Comparison of ENCODE assay signal across 11 cellular contexts in the genomic region with DNA sequence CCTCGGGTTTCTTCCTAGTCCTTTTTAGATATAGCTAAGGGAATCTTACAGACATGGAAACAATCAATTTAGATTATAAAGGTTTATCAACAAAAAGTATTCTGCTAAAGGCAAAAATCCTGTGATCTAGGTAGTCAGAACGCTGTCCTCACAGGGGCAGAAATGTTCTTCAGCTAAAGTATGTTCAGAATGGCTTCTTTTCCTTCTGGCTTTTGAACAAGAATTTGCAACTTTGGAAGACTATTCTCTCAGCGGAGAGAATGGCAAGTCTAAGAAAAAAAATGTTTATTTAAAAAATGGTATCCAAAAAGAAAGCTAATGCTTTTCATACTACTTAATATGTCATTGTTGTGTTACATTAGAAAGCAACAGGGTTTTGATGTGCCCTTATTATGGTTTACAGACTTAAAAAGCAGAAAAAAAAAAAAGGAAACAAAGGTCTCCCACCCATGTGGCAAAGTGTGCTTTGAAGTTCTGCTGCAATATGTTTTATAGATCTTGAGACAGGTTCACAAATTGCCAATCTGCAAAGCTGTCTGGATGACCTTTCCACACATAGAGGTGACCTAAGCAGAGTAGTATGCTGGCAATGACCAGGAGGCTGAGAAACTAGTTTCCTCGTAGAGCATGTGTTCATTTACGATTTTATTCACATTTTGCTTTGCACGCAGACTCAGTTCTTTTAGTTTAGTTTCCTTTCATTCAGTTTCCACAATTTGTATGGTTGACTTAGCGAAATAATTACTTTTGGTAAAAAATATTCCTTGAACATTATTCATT. TPM values are rescaled to one million over a fixed set of nuclear protein-coding genes. Genes with fewer than 3 reads are reported as not detected.
DNase-seq lines count a peak whose midpoint lies in the region; ATAC-seq, FAIRE-seq and TF ChIP-seq lines count a peak whose summit lies in the region.
"Had no signal": no experiment of that assay in that cellular context is flagged by ENCODE, and none has a peak within 500 bp of the region (broad histone marks: within the 10 kb centered on the region; RNA-seq: fewer than 3 reads in every experiment).

No MANE protein-coding gene starts in this region.

- peaks cover 24% of the 10 kb centered on the region for H3K4me1 Mint-ChIP-seq in nephron progenitor cell
- peaks cover 3 to 12% of the 10 kb centered on the region in 2 donors for H3K4me1 Mint-ChIP-seq in stimulated activated naive B cell treated with anti-CD40 and anti-IgM and Interleukin-4, amounts not matched to agents 10 μg/mL and 1 μg/mL and 100 μg/mL, for 72 hours

- TF ChIP-seq EP300 in A549 (IDR thresholded peaks at IDR 0.05): no peak

- POLR2A ChIA-PET in A549 (lab: Yijun Ruan, JAX): interaction anchor here (0.6 kb wide), 1 partner anchor 45 kb away, joined by 3 read pairs; the partner anchor contains the start of gene PJA2

- TF ChIP-seq RAD21 in A549 (conservative IDR thresholded peaks at IDR 0.05 in 1 of 2, IDR thresholded peaks at IDR 0.05 in 1 of 2): no peak

- CTCF ChIA-PET in A549 (lab: Yijun Ruan, JAX): interaction anchor here (1.1 to 1.9 kb wide), 3 partner anchors 16 to 743 kb away, joined by 3 to 4 read pairs (median 4); no protein-coding TSS in a partner anchor

- peak overlapping the region; percentile 30 for H3K4me2 ChIP-seq in A549

- H3K9me3 Mint-ChIP-seq in nephron progenitor cell: peaks cover 31% of the 10 kb centered on the region
- no peaks in the 10 kb centered on the region for H3K9me3 Mint-ChIP-seq in stimulated activated naive B cell treated with anti-CD40 and anti-IgM and Interleukin-4, amounts not matched to agents 10 μg/mL and 1 μg/mL and 100 μg/mL, for 72 hours

- no peak overlapping the region; a peak in 1 of 6 replicates for H3K27ac ChIP-seq in A549
- peak overlapping the region; percentile 90 for H3K27ac ChIP-seq in epithelial cell of prostate

- H3K4me1 ChIP-seq in A549: peaks cover 11% of the 10 kb centered on the region; the same call in 1 of the 3 replicates

- H3K4me3 Mint-ChIP-seq in nephron progenitor cell: no peak overlapping the region
- H3K4me3 Mint-ChIP-seq in stimulated activated naive B cell treated with anti-CD40 and anti-IgM and Interleukin-4, amounts not matched to agents 10 μg/mL and 1 μg/mL and 100 μg/mL, for 72 hours: no peak overlapping the region
- H3K4me3 Mint-ChIP-seq: WTC11 had no signal

- H3K27ac Mint-ChIP-seq in nephron progenitor cell: peak overlapping the region; percentile 63
- H3K27ac Mint-ChIP-seq in stimulated activated naive B cell treated with anti-CD40 and anti-IgM and Interleukin-4, amounts not matched to agents 10 μg/mL and 1 μg/mL and 100 μg/mL, for 72 hours: no peak overlapping the region
- H3K27ac Mint-ChIP-seq: WTC11 had no signal

- FAIRE-seq in A549 (lab: Jason Lieb, UNC) (no peak), HTR-8/SVneo (lab: Jason Lieb, UNC) (no peak)
- FAIRE-seq: H1 had no signal

- no peaks in the 10 kb centered on the region for H3K9me3 ChIP-seq in A549

- H3K36me3 Mint-ChIP-seq in nephron progenitor cell (ENCODE audit: low read depth): no peaks in the 10 kb centered on the region
- H3K36me3 Mint-ChIP-seq in stimulated activated naive B cell treated with anti-CD40 and anti-IgM and Interleukin-4, amounts not matched to agents 10 μg/mL and 1 μg/mL and 100 μg/mL, for 72 hours: no peaks in the 10 kb centered on the region

- 50% methylated on average over 7 of the region's 7 CpGs for WGBS in A549 (ENCODE audit: missing lambda C conversion rate)

- TF ChIP-seq POLR2A in A549 (IDR thresholded peaks at IDR 0.05; ENCODE audit: low read length): no peak

- DNase-seq in A549 (ENCODE audit: low read depth in 1 of 2, low spot score in 1 of 2) (no peak), NCI-H446 treated with DMSO at 0.1 percent for 48 hours (lab: John Stamatoyannopoulos, UW) (peak; percentile 28), epithelial cell of prostate (ENCODE audit: low read depth, low spot score) (peak; percentile 18), nephron progenitor cell (no peak), HTR-8/SVneo (ENCODE audit: insufficient read length, low spot score) (no peak), NCI-H1694 treated with DMSO at 0.1 percent for 48 hours (lab: John Stamatoyannopoulos, UW) (no peak)
- no peak for DNase-seq in stimulated activated naive B cell treated with anti-CD40 and anti-IgM and Interleukin-4, amounts not matched to agents 10 μg/mL and 1 μg/mL and 100 μg/mL, for 72 hours
- DNase-seq: kidney had no signal

- TF ChIP-seq CTCF in A549 (IDR thresholded peaks at IDR 0.05) (no peak), nephron progenitor cell (IDR thresholded peaks at IDR 0.05) (no peak)

- H3K27me3 Mint-ChIP-seq in nephron progenitor cell (ENCODE audit: low read depth, poor library complexity): no peaks in the 10 kb centered on the region
- peaks cover 0 to 8% of the 10 kb centered on the region in 2 donors for H3K27me3 Mint-ChIP-seq in stimulated activated naive B cell treated with anti-CD40 and anti-IgM and Interleukin-4, amounts not matched to agents 10 μg/mL and 1 μg/mL and 100 μg/mL, for 72 hours

- peak in 1 of 2 experiments; percentile 40; a peak in 1 of 6 replicates for ATAC-seq in A549
- no peak for ATAC-seq in stimulated activated naive B cell treated with anti-CD40 and anti-IgM and Interleukin-4, amounts not matched to agents 10 μg/mL and 1 μg/mL and 100 μg/mL, for 72 hours (replicated peaks)
- no peak for ATAC-seq in HG03280 (IDR thresholded peaks at IDR 0.05; ENCODE audit: unreplicated experiment)
- ATAC-seq: WTC11 had no signal

- no peak overlapping the region for H3K4me3 ChIP-seq in A549

TF ChIP-seq in A549, 52 proteins besides CTCF, POLR2A, EP300 and RAD21:
- TF ChIP-seq RFX5 (IDR thresholded peaks at IDR 0.05) (no peak), HDAC2 (IDR thresholded peaks at IDR 0.05) (no peak), ZFP36 (IDR thresholded peaks at IDR 0.05; ENCODE audit: borderline replicate concordance, partially characterized antibody) (no peak), MYC (IDR thresholded peaks at IDR 0.05; ENCODE audit: borderline replicate concordance, low read length) (no peak), JUN (IDR thresholded peaks at IDR 0.05) (no peak)

RNA-seq across cellular contexts. Expression of gene PJA2, which starts 45.1 kb away (rescaled TPM):
- polyA plus RNA-seq in A549 (2011; rRNA removed) (47.2 and 56.5 TPM in 2 replicates), A549 (2017; fragmentation: RNase III; extraction: RNeasy Plus Mini Kit Qiagen cat#74134 plus additional on column Dnase treatment) (22.3 to 28.1 TPM (median 24.9 TPM) in 3 replicates)
- 7.6 and 8.4 TPM in 2 replicates for polyA plus RNA-seq in A549 (2012; cell fraction: cytosol; rRNA removed)
- polyA plus RNA-seq in A549 (2012; cell fraction: nucleus; rRNA removed): 4.4 and 6.9 TPM in 2 replicates
- 29.7 and 29.8 TPM in 2 replicates for polyA minus RNA-seq in A549 (2011; rRNA and poly(A)+ RNA removed)

Comparison
In these comparisons a context has a peak if more than half of its experiments do, and no peak if none do; other contexts are left out.
1. DNase-seq: peak in NCI-H446 treated with DMSO at 0.1 percent for 48 hours (single experiment) and epithelial cell of prostate (single experiment); none in A549 (0 of 2), nephron progenitor cell (single experiment), HTR-8/SVneo (single experiment), NCI-H1694 treated with DMSO at 0.1 percent for 48 hours (single experiment) and stimulated activated naive B cell treated with anti-CD40 and anti-IgM and Interleukin-4, amounts not matched to agents 10 μg/mL and 1 μg/mL and 100 μg/mL, for 72 hours (single experiment).